13 cellular contexts compared by ENCODE assay signal in the genomic region with DNA sequence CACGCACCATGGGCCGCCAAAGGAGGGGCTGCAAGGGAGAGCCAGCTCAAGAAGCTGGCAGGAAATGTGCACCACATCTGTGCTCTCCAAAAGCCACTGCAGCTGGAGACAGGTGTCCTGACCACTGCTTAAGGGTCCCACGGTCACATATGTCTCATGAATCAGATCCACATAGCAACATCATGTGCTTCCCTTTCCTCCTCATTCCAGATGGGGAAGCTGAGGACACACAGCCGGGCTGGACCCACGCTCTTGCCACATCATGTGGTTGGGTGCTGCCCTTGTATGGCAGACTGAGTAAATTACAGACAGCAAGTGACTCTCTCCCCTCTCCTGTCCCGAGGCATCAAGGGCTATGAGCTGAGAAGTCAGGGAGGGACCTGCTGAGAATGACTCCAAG. TPM values are rescaled to one million over a fixed set of nuclear protein-coding genes. Genes with fewer than 3 reads are reported as not detected.
DNase-seq lines count a peak whose midpoint lies in the region; ATAC-seq, FAIRE-seq and TF ChIP-seq lines count a peak whose summit lies in the region.
"Had no signal": no experiment of that assay in that cellular context is flagged by ENCODE, and none has a peak within 500 bp of the region (broad histone marks: within the 10 kb centered on the region; RNA-seq: fewer than 3 reads in every experiment).

No MANE protein-coding gene starts in this region.

- CTCF ChIA-PET in GM12878 (lab: Yijun Ruan, JAX): interaction anchor here (0.6 to 2.0 kb wide), 6 partner anchors 86 to 1078 kb away, joined by 3 to 9 read pairs (median 5); no protein-coding TSS in a partner anchor

- ATAC-seq in Right ventricle myocardium superior (ENCODE audit: poor library complexity): peak; percentile 46
- ATAC-seq in GM12878: peak; percentile 61
- no peak for ATAC-seq in GM21619 (IDR thresholded peaks at IDR 0.05; ENCODE audit: unreplicated experiment)

- intact Hi-C loops in Right ventricle myocardium superior (cut with DNase I) (loop anchor here (10.0 kb wide), 1 partner anchor 690 kb away; no protein-coding TSS in a partner anchor), GM12878 (cut with micrococcal nuclease; ENCODE audit: unreplicated experiment) (loop anchor here (10.0 kb wide), 2 partner anchors 200 to 690 kb away; partner anchors contain the start of gene MED10), stomach (cut with DNase I; ENCODE audit: low total_unique reads) (no loop called here)
- intact Hi-C loops in activated T-helper 2 cell treated with anti-CD3 and anti-CD28 coated beads, Interferon-gamma antibody, Interleukin-2, Interleukin-4, amounts not matched to agents 10 μg/mL and 5 μg/mL and 100 μg/mL, durations not matched to agents 14 hours and 24 hours and 36 hours (cut with micrococcal nuclease): loop anchor here (10.0 kb wide), 1 partner anchor 280 kb away; no protein-coding TSS in a partner anchor

- no peaks in the 10 kb centered on the region for H3K27me3 ChIP-seq in right atrium auricular region
- H3K27me3 ChIP-seq in GM12878 (replicated peaks in 1 of 2; ENCODE audit: control insufficient read depth in 2 of 2, insufficient read depth in 2 of 2, low read length in 1 of 2): peaks cover 0 to 1% of the 10 kb centered on the region in 2 experiments; a peak in 1 of 4 replicates
- H3K27me3 ChIP-seq in stomach: peaks cover 0 to 33% (median 0%) of the 10 kb centered on the region in 3 donors

- H3K4me1 Mint-ChIP-seq in type B pancreatic cell (ENCODE audit: unreplicated experiment): no peaks in the 10 kb centered on the region
- no peaks in the 10 kb centered on the region for H3K4me1 Mint-ChIP-seq in activated T-helper 2 cell treated with anti-CD3 and anti-CD28 coated beads, Interferon-gamma antibody, Interleukin-2, Interleukin-4, amounts not matched to agents 10 μg/mL and 5 μg/mL and 100 μg/mL, durations not matched to agents 14 hours and 24 hours and 36 hours (ENCODE audit: low read depth)
- H3K4me1 Mint-ChIP-seq: B cell had no signal

- SMC1A ChIA-PET in GM12878 (lab: Charles Lee; ENCODE audit: uncharacterized antibody, unreplicated experiment): interaction anchor here (1.0 to 2.8 kb wide), 3 partner anchors 9 to 1084 kb away, joined by 3 to 7 read pairs (median 4); no protein-coding TSS in a partner anchor

- no peak overlapping the region for H3K4me2 ChIP-seq in GM12878 (ENCODE audit: control insufficient read depth, insufficient read depth)

- no peak overlapping the region for H2AFZ ChIP-seq in GM12878 (ENCODE audit: control insufficient read depth, low read depth, low read length)

- TF ChIP-seq POLR2A in GM12878 (IDR thresholded peaks at IDR 0.05; ENCODE audit: low read depth, low read length) (no peak), stomach (IDR thresholded peaks at IDR 0.05) (no peak)

- TF ChIP-seq EP300 in GM12878 (IDR thresholded peaks at IDR 0.05; ENCODE audit: borderline replicate concordance in 1 of 2, control insufficient read depth in 1 of 2, low read depth in 2 of 2, low read length in 2 of 2) (no peak), stomach (IDR thresholded peaks at IDR 0.05) (no peak)

- H3K4me3 ChIP-seq in right atrium auricular region: no peak overlapping the region
- no peak overlapping the region for H3K4me3 ChIP-seq in GM12878
- no peak overlapping the region for H3K4me3 ChIP-seq in stomach

- no peaks in the 10 kb centered on the region for H3K36me3 ChIP-seq in right atrium auricular region
- no peaks in the 10 kb centered on the region for H3K36me3 ChIP-seq in GM12878 (ENCODE audit: control insufficient read depth in 2 of 2, insufficient read depth in 2 of 2, low read length in 1 of 2)
- no peaks in the 10 kb centered on the region for H3K36me3 ChIP-seq in stomach

- RAD21 ChIA-PET in GM12878 (lab: Charles Lee; ENCODE audit: unreplicated experiment): interaction anchor here (1.0 to 1.2 kb wide), 2 partner anchors 198 to 407 kb away, joined by 3 to 4 read pairs; no protein-coding TSS in a partner anchor

- no peak for DNase-seq in Right ventricle myocardium superior
- no peak for DNase-seq in right atrium auricular region (ENCODE audit: low spot score)
- peak; percentile 5 for DNase-seq in NCI-H2029 treated with DMSO at 0.1 percent for 48 hours (lab: John Stamatoyannopoulos, UW)
- DNase-seq in GM12878 (ENCODE audit: low read depth, low spot score): no peak
- DNase-seq in type B pancreatic cell (ENCODE audit: extremely low spot score, unreplicated experiment): peak; percentile 45
- DNase-seq in stomach: no peak
- DNase-seq in activated T-helper 2 cell treated with anti-CD3 and anti-CD28 coated beads, Interferon-gamma antibody, Interleukin-2, Interleukin-4, amounts not matched to agents 10 μg/mL and 5 μg/mL and 100 μg/mL, durations not matched to agents 14 hours and 24 hours and 36 hours (ENCODE audit: low spot score): no peak
- DNase-seq: activated naive CD4-positive, alpha-beta T cell treated with anti-CD3 and anti-CD28 coated beads, Interleukin-2, amount 50 U/mL, for 16 hours; KBM-7; NCI-H2171 treated with DMSO at 0.1 percent for 48 hours; stimulated activated CD4-positive, alpha-beta T cell treated with anti-CD3 and anti-CD28 coated beads, Interleukin-2, amount 100 ng/mL, for 48 hours had no signal

- H3K36me3 Mint-ChIP-seq in type B pancreatic cell: no peaks in the 10 kb centered on the region
- no peaks in the 10 kb centered on the region for H3K36me3 Mint-ChIP-seq in activated T-helper 2 cell treated with anti-CD3 and anti-CD28 coated beads, Interferon-gamma antibody, Interleukin-2, Interleukin-4, amounts not matched to agents 10 μg/mL and 5 μg/mL and 100 μg/mL, durations not matched to agents 14 hours and 24 hours and 36 hours (ENCODE audit: low read depth)

- H3K27ac ChIP-seq in right atrium auricular region (no peak overlapping the region), GM12878 (ENCODE audit: control insufficient read depth, insufficient read depth) (no peak overlapping the region), stomach (no peak overlapping the region)

- no peaks in the 10 kb centered on the region for H4K20me1 ChIP-seq in GM12878 (ENCODE audit: control insufficient read depth, insufficient read depth)

- TF ChIP-seq CTCF in right atrium auricular region (IDR thresholded peaks at IDR 0.05): peak in 1 of 2 donors; percentile 36
- TF ChIP-seq CTCF in GM12878 (IDR thresholded peaks at IDR 0.05 in 2 of 3, conservative IDR thresholded peaks at IDR 0.05 in 1 of 3; ENCODE audit: control insufficient read depth in 2 of 3, extremely low read depth in 1 of 3, insufficient read depth in 1 of 3, low read depth in 3 of 3, low read length in 3 of 3): peak; percentile 4 to 46 (median 5); a peak in 2 of 6 replicates
- TF ChIP-seq CTCF in type B pancreatic cell (conservative IDR thresholded peaks at IDR 0.05): no peak
- no peak for TF ChIP-seq CTCF in stomach (IDR thresholded peaks at IDR 0.05)

- no peaks in the 10 kb centered on the region for H3K9me3 Mint-ChIP-seq in type B pancreatic cell
- no peaks in the 10 kb centered on the region for H3K9me3 Mint-ChIP-seq in activated T-helper 2 cell treated with anti-CD3 and anti-CD28 coated beads, Interferon-gamma antibody, Interleukin-2, Interleukin-4, amounts not matched to agents 10 μg/mL and 5 μg/mL and 100 μg/mL, durations not matched to agents 14 hours and 24 hours and 36 hours

- POLR2A ChIA-PET in GM12878 (lab: Charles Lee): no interaction called here

- WGBS in GM12878 (ENCODE audit: insufficient coverage, insufficient replicate concordance, low lambda C conversion rate, missing lambda C conversion rate): 29% methylated on average over 6 of the region's 6 CpGs
- 44 to 57% (median 51%) methylated on average over 5 to 6 of the region's 6 CpGs for WGBS in stomach, 5 donors

- in situ Hi-C loops in GM12878 (cut with MboI): no loop called here

- TF ChIP-seq RAD21 in GM12878 (IDR thresholded peaks at IDR 0.05; ENCODE audit: insufficient read depth, low read depth, low read length): 0 out of 2 replicates have a peak, but pooled peaks have one; percentile 28

- FAIRE-seq in GM12878 (lab: Jason Lieb, UNC): no peak

- H3K4me3 Mint-ChIP-seq in type B pancreatic cell: no peak overlapping the region
- H3K4me3 Mint-ChIP-seq in activated T-helper 2 cell treated with anti-CD3 and anti-CD28 coated beads, Interferon-gamma antibody, Interleukin-2, Interleukin-4, amounts not matched to agents 10 μg/mL and 5 μg/mL and 100 μg/mL, durations not matched to agents 14 hours and 24 hours and 36 hours (ENCODE audit: low read depth): no peak overlapping the region
- H3K4me3 Mint-ChIP-seq: B cell had no signal

- peaks cover 38% of the 10 kb centered on the region for H3K27me3 Mint-ChIP-seq in type B pancreatic cell
- peaks cover 4% of the 10 kb centered on the region for H3K27me3 Mint-ChIP-seq in activated T-helper 2 cell treated with anti-CD3 and anti-CD28 coated beads, Interferon-gamma antibody, Interleukin-2, Interleukin-4, amounts not matched to agents 10 μg/mL and 5 μg/mL and 100 μg/mL, durations not matched to agents 14 hours and 24 hours and 36 hours (ENCODE audit: low read depth)

- BruUV-seq in GM12878 (replicated peaks; lab: Mats Ljungman, UMichigan): no TSS peak

- no peaks in the 10 kb centered on the region for H3K79me2 ChIP-seq in GM12878 (ENCODE audit: control insufficient read depth, insufficient read depth, low read length)

- H3K9me3 ChIP-seq in right atrium auricular region (no peaks in the 10 kb centered on the region), GM12878 (replicated peaks; ENCODE audit: control insufficient read depth, insufficient read depth, low read length) (no peaks in the 10 kb centered on the region; the same call in 2 of the 3 replicates), stomach (no peaks in the 10 kb centered on the region)

- peaks cover 0 to 9% of the 10 kb centered on the region in 2 donors for H3K4me1 ChIP-seq in right atrium auricular region
- no peaks in the 10 kb centered on the region for H3K4me1 ChIP-seq in GM12878 (ENCODE audit: control insufficient read depth, insufficient read depth, low read length)
- no peaks in the 10 kb centered on the region for H3K4me1 ChIP-seq in stomach

- no peak overlapping the region for H3K27ac Mint-ChIP-seq in type B pancreatic cell
- no peak overlapping the region for H3K27ac Mint-ChIP-seq in activated T-helper 2 cell treated with anti-CD3 and anti-CD28 coated beads, Interferon-gamma antibody, Interleukin-2, Interleukin-4, amounts not matched to agents 10 μg/mL and 5 μg/mL and 100 μg/mL, durations not matched to agents 14 hours and 24 hours and 36 hours
- H3K27ac Mint-ChIP-seq: B cell had no signal

- no peak overlapping the region for H3K9ac ChIP-seq in GM12878 (ENCODE audit: control insufficient read depth, insufficient read depth, low read length)

RNA-seq across cellular contexts. Expression of gene NSUN2, which starts 58.3 kb away (rescaled TPM):
- 30.1 TPM for total RNA-seq in Right ventricle myocardium superior
- 10 to 100 TPM; 21.2 to 21.4 TPM for total RNA-seq in right atrium auricular region
- 162 and 165 TPM in 2 replicates for total RNA-seq in GM12878 (2013; cell fraction: nucleolus; rRNA removed)
- 83.2 and 84.7 TPM in 2 replicates for total RNA-seq in GM12878 (2014; rRNA removed)
- total RNA-seq in GM12878 (2014; rRNA removed; fragmentation: Illumina TruSeq; extraction: Trizol): 77.2 and 83.0 TPM in 2 replicates
- total RNA-seq in GM12878 (2021): 80.2 and 90.9 TPM in 2 replicates
- 43.8 TPM for polyA plus RNA-seq in GM12878 (2011; ENCODE audit: low read depth)
- polyA plus RNA-seq in GM12878 (2011; rRNA removed): 89.9 and 94.7 TPM in 2 replicates
- polyA plus RNA-seq in GM12878 (2011; cell fraction: cytosol; rRNA removed): 71.1 and 76.2 TPM in 2 replicates
- 169 and 184 TPM in 2 replicates for polyA plus RNA-seq in GM12878 (2011; cell fraction: nucleus; rRNA removed)
- polyA plus RNA-seq in GM12878 (2012): 58.5 and 58.7 TPM in 2 replicates
- polyA plus RNA-seq in GM12878 (2014; fragmentation: Illumina TruSeq; extraction: Trizol): 91.1 and 99.8 TPM in 2 replicates
- 10 to 100 TPM in 1 of 2 experiments, 1 to 10 TPM in 1; 8.0 to 10.8 TPM for polyA plus RNA-seq in GM12878 (2014; fragmentation: Nextera tagmentation; extraction: Ambion mirVana)
- polyA plus RNA-seq in GM12878 (2014; rRNA removed): 91.2 and 97.9 TPM in 2 replicates
- polyA plus RNA-seq in GM12878 (2016; fragmentation: Nextera tagmentation; extraction: Ambion mirVana): 100 to 1,000 TPM; 104 to 112 TPM
- 60.2 and 64.4 TPM in 2 replicates for polyA minus RNA-seq in GM12878 (2011; rRNA and poly(A)+ RNA removed)
- 23.5 and 32.2 TPM in 2 replicates for polyA minus RNA-seq in GM12878 (2011; cell fraction: cytosol; rRNA and poly(A)+ RNA removed)
- 50.4 and 83.9 TPM in 2 replicates for polyA minus RNA-seq in GM12878 (2011; cell fraction: nucleus; rRNA and poly(A)+ RNA removed)
- 59.8 and 63.4 TPM in 2 replicates for total RNA-seq in type B pancreatic cell (ENCODE audit: low replicate concordance)
- total RNA-seq in stomach: 100 to 1,000 TPM in 2 of 5 donors, 10 to 100 TPM in 3; 39.6 to 249 (median 74.0) TPM
- 10 to 100 TPM; 23.1 to 30.0 (median 25.3) TPM for polyA plus RNA-seq in stomach
- 124 and 125 TPM in 2 replicates for total RNA-seq in activated T-helper 2 cell treated with anti-CD3 and anti-CD28 coated beads, Interferon-gamma antibody, Interleukin-2, Interleukin-4, amounts not matched to agents 10 μg/mL and 5 μg/mL and 100 μg/mL, durations not matched to agents 14 hours and 24 hours and 36 hours

RNA-seq across cellular contexts. Expression of gene SRD5A1, which starts 58.7 kb away (rescaled TPM):
- total RNA-seq in Right ventricle myocardium superior: 2.1 TPM
- total RNA-seq in right atrium auricular region: 1 to 10 TPM in 1 of 2 donors, under 1 TPM in 1; 0.67 to 1.2 TPM
- total RNA-seq in GM12878 (2013; cell fraction: nucleolus; rRNA removed): 20.1 and 28.6 TPM in 2 replicates
- total RNA-seq in GM12878 (2014; rRNA removed): 7.5 and 11.7 TPM in 2 replicates
- total RNA-seq in GM12878 (2014; rRNA removed; fragmentation: Illumina TruSeq; extraction: Trizol): 4.7 and 4.9 TPM in 2 replicates
- 13.9 and 20.1 TPM in 2 replicates for total RNA-seq in GM12878 (2021)
- polyA plus RNA-seq in GM12878 (2011; ENCODE audit: low read depth): 2.0 TPM
- polyA plus RNA-seq in GM12878 (2011; rRNA removed): 12.6 and 12.9 TPM in 2 replicates
- 8.7 and 12.2 TPM in 2 replicates for polyA plus RNA-seq in GM12878 (2011; cell fraction: cytosol; rRNA removed)
- polyA plus RNA-seq in GM12878 (2011; cell fraction: nucleus; rRNA removed): 11.4 and 15.5 TPM in 2 replicates
- polyA plus RNA-seq in GM12878 (2012): 5.6 and 8.6 TPM in 2 replicates
- 5.3 and 8.1 TPM in 2 replicates for polyA plus RNA-seq in GM12878 (2014; fragmentation: Illumina TruSeq; extraction: Trizol)
- 1 to 10 TPM in 1 of 2 experiments, under 1 TPM in 1; 0.76 to 2.0 TPM for polyA plus RNA-seq in GM12878 (2014; fragmentation: Nextera tagmentation; extraction: Ambion mirVana)
- polyA plus RNA-seq in GM12878 (2014; rRNA removed): 17.0 and 17.9 TPM in 2 replicates
- 10 to 100 TPM; 15.0 to 16.5 TPM for polyA plus RNA-seq in GM12878 (2016; fragmentation: Nextera tagmentation; extraction: Ambion mirVana)
- 4.0 and 8.2 TPM in 2 replicates for polyA minus RNA-seq in GM12878 (2011; rRNA and poly(A)+ RNA removed)
- 5.4 and 6.4 TPM in 2 replicates for polyA minus RNA-seq in GM12878 (2011; cell fraction: cytosol; rRNA and poly(A)+ RNA removed)
- 5.0 and 7.1 TPM in 2 replicates for polyA minus RNA-seq in GM12878 (2011; cell fraction: nucleus; rRNA and poly(A)+ RNA removed)
- 17.2 and 23.1 TPM in 2 replicates for total RNA-seq in type B pancreatic cell (ENCODE audit: low replicate concordance)
- 1 to 10 TPM in 4 of 5 donors, not detected in 1; 1.3 to 7.7 (median 4.8) TPM for total RNA-seq in stomach
- 10 to 100 TPM in 1 of 3 donors, 1 to 10 TPM in 2; 3.8 to 12.8 (median 4.2) TPM for polyA plus RNA-seq in stomach
- total RNA-seq in activated T-helper 2 cell treated with anti-CD3 and anti-CD28 coated beads, Interferon-gamma antibody, Interleukin-2, Interleukin-4, amounts not matched to agents 10 μg/mL and 5 μg/mL and 100 μg/mL, durations not matched to agents 14 hours and 24 hours and 36 hours: 15.3 and 16.0 TPM in 2 replicates

Comparison
In these comparisons a context has a peak if more than half of its experiments do, and no peak if none do; other contexts are left out.
1. DNase-seq: peak in NCI-H2029 treated with DMSO at 0.1 percent for 48 hours (single experiment) and type B pancreatic cell (single experiment); none in Right ventricle myocardium superior (single experiment), right atrium auricular region (single experiment), GM12878 (single experiment), stomach (single experiment) and activated T-helper 2 cell treated with anti-CD3 and anti-CD28 coated beads, Interferon-gamma antibody, Interleukin-2, Interleukin-4, amounts not matched to agents 10 μg/mL and 5 μg/mL and 100 μg/mL, durations not matched to agents 14 hours and 24 hours and 36 hours (single experiment).
2. CTCF ChIP-seq: peak in GM12878 (3 of 3); none in type B pancreatic cell (single experiment) and stomach (0 of 7).